ENCODE assay signal across 1 cellular context in the genomic region with DNA sequence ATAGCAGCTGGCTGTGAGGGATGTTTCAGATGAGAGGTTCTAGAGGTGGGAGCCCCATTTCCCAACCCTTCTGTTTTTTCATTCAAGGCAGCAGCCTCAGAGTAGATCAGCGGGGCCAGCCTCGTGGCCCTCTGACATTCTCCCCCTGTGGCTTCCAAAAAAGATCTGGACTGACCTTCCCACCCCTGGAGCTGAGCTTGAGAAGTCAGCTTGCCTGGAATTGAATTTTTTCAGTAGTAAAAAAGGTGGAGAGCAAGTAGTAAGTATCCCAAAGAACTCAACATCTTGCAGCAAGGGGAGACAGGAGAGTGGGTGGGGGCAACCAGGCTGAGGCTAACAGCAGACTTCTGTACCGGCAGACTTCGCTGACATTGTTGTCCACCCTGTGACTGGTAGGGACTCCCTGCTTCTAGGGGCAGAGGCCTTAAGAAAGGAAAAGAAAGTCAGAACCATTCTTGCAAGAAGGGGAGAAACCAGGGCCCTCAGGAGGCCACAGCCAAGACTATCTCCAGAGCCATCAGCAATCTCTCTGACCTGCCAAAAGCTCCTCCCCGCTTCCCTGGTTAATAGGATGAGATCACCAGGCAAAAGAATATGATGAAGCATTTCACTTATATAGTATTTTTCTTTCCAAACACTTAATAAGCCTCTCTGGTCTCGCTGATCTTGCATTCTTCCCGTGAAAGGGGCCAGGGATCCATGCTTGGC.
TF ChIP-seq lines count a peak whose summit lies in the region.

No MANE protein-coding gene starts in this region.

TF ChIP-seq in WTC11, 78 proteins besides CTCF, POLR2A, EP300 and RAD21 (continued from another document):
- TF ChIP-seq, protein P1, sequence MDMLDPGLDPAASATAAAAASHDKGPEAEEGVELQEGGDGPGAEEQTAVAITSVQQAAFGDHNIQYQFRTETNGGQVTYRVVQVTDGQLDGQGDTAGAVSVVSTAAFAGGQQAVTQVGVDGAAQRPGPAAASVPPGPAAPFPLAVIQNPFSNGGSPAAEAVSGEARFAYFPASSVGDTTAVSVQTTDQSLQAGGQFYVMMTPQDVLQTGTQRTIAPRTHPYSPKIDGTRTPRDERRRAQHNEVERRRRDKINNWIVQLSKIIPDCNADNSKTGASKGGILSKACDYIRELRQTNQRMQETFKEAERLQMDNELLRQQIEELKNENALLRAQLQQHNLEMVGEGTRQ (CRISPR knock-in tag; IDR thresholded peaks at IDR 0.05), result no peak
- TF ChIP-seq RORB (CRISPR knock-in tag; IDR thresholded peaks at IDR 0.05), result no peak
- TF ChIP-seq, protein P2, sequence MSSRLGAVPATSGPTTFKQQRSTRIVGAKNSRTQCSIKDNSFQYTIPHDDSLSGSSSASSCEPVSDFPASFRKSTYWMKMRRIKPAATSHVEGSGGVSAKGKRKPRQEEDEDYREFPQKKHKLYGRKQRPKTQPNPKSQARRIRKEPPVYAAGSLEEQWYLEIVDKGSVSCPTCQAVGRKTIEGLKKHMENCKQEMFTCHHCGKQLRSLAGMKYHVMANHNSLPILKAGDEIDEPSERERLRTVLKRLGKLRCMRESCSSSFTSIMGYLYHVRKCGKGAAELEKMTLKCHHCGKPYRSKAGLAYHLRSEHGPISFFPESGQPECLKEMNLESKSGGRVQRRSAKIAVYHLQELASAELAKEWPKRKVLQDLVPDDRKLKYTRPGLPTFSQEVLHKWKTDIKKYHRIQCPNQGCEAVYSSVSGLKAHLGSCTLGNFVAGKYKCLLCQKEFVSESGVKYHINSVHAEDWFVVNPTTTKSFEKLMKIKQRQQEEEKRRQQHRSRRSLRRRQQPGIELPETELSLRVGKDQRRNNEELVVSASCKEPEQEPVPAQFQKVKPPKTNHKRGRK (CRISPR knock-in tag; IDR thresholded peaks at IDR 0.05; ENCODE audit: borderline replicate concordance), result no peak
- TF ChIP-seq, protein P3, sequence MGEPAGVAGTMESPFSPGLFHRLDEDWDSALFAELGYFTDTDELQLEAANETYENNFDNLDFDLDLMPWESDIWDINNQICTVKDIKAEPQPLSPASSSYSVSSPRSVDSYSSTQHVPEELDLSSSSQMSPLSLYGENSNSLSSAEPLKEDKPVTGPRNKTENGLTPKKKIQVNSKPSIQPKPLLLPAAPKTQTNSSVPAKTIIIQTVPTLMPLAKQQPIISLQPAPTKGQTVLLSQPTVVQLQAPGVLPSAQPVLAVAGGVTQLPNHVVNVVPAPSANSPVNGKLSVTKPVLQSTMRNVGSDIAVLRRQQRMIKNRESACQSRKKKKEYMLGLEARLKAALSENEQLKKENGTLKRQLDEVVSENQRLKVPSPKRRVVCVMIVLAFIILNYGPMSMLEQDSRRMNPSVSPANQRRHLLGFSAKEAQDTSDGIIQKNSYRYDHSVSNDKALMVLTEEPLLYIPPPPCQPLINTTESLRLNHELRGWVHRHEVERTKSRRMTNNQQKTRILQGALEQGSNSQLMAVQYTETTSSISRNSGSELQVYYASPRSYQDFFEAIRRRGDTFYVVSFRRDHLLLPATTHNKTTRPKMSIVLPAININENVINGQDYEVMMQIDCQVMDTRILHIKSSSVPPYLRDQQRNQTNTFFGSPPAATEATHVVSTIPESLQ (CRISPR knock-in tag; IDR thresholded peaks at IDR 0.05), result no peak
- TF ChIP-seq, protein P4, sequence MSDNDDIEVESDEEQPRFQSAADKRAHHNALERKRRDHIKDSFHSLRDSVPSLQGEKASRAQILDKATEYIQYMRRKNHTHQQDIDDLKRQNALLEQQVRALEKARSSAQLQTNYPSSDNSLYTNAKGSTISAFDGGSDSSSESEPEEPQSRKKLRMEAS (CRISPR knock-in tag; IDR thresholded peaks at IDR 0.05), result no peak
- TF ChIP-seq, protein P5, sequence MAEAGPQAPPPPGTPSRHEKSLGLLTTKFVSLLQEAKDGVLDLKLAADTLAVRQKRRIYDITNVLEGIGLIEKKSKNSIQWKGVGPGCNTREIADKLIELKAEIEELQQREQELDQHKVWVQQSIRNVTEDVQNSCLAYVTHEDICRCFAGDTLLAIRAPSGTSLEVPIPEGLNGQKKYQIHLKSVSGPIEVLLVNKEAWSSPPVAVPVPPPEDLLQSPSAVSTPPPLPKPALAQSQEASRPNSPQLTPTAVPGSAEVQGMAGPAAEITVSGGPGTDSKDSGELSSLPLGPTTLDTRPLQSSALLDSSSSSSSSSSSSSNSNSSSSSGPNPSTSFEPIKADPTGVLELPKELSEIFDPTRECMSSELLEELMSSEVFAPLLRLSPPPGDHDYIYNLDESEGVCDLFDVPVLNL (CRISPR knock-in tag; IDR thresholded peaks at IDR 0.05; ENCODE audit: borderline replicate concordance, low read depth), result no peak
- TF ChIP-seq, protein P6, sequence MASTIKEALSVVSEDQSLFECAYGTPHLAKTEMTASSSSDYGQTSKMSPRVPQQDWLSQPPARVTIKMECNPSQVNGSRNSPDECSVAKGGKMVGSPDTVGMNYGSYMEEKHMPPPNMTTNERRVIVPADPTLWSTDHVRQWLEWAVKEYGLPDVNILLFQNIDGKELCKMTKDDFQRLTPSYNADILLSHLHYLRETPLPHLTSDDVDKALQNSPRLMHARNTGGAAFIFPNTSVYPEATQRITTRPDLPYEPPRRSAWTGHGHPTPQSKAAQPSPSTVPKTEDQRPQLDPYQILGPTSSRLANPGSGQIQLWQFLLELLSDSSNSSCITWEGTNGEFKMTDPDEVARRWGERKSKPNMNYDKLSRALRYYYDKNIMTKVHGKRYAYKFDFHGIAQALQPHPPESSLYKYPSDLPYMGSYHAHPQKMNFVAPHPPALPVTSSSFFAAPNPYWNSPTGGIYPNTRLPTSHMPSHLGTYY (CRISPR knock-in tag; IDR thresholded peaks at IDR 0.05), result no peak
- TF ChIP-seq MXD4 (CRISPR knock-in tag; IDR thresholded peaks at IDR 0.05; ENCODE audit: borderline replicate concordance), result no peak
- TF ChIP-seq, protein P7, sequence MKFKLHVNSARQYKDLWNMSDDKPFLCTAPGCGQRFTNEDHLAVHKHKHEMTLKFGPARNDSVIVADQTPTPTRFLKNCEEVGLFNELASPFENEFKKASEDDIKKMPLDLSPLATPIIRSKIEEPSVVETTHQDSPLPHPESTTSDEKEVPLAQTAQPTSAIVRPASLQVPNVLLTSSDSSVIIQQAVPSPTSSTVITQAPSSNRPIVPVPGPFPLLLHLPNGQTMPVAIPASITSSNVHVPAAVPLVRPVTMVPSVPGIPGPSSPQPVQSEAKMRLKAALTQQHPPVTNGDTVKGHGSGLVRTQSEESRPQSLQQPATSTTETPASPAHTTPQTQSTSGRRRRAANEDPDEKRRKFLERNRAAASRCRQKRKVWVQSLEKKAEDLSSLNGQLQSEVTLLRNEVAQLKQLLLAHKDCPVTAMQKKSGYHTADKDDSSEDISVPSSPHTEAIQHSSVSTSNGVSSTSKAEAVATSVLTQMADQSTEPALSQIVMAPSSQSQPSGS (CRISPR knock-in tag; IDR thresholded peaks at IDR 0.05; ENCODE audit: borderline replicate concordance, low read depth), result no peak
